In genomic region chr18:3995476-3996102, GRCh38 we compare ENCODE assay signal across 8 cellular contexts.
A peak's percentile ranks its signal among the peaks of the same experiment; 100 is the strongest.
DNase-seq lines count a peak whose midpoint lies in the region; ATAC-seq and TF ChIP-seq lines count a peak whose summit lies in the region.

No MANE protein-coding gene starts in this region.

- H3K27ac ChIP-seq in OCI-LY7 (ENCODE audit: low read depth, low read length, poor library complexity, severe bottlenecking) = no peak overlapping the region

- no peak overlapping the region for H3K4me3 ChIP-seq in AG04449 (ENCODE audit: low read depth, low read length)
- H3K4me3 ChIP-seq in OCI-LY7 (ENCODE audit: low read depth, low read length, poor library complexity, severe bottlenecking) = no peak overlapping the region

- no peaks in the 10 kb centered on the region for H3K79me2 ChIP-seq in OCI-LY7 (ENCODE audit: insufficient read depth, low read depth, low read length)

- H4K20me1 ChIP-seq in OCI-LY7 (ENCODE audit: insufficient read depth, low read length) = no peaks in the 10 kb centered on the region

- no peaks in the 10 kb centered on the region for H3K36me3 ChIP-seq in OCI-LY7 (ENCODE audit: insufficient read depth, low read length)

- intact Hi-C loops in OCI-LY7 (cut with micrococcal nuclease; ENCODE audit: unreplicated experiment) = loop anchor here (1.0 to 5.0 kb wide), 4 partner anchors 80 to 713 kb away; no protein-coding TSS in a partner anchor

- TF ChIP-seq CTCF in AG04449 (IDR thresholded peaks at IDR 0.05; ENCODE audit: insufficient read depth, low read length, missing control alignments) (peak; percentile 72), OCI-LY7 (conservative IDR thresholded peaks at IDR 0.05; ENCODE audit: low read length) (peak; percentile 97)

- H3K9me2 ChIP-seq in OCI-LY7 (ENCODE audit: insufficient read depth, low read length) = no peaks in the 10 kb centered on the region

- H3K4me1 ChIP-seq in OCI-LY7 (ENCODE audit: insufficient read depth, low read length, poor library complexity, severe bottlenecking) = peaks cover 5% of the 10 kb centered on the region

- peak overlapping the region; percentile 20; the same call in 1 of the 2 replicates for H2AFZ ChIP-seq in OCI-LY7 (ENCODE audit: low read length)

- ATAC-seq in GM18519 (IDR thresholded peaks at IDR 0.05; ENCODE audit: low FRiP score, unreplicated experiment) = peak; percentile 68

- CTCF ChIA-PET in AG04449 (lab: Yijun Ruan, JAX) = interaction anchor here (0.6 to 4.6 kb wide), 68 partner anchors 9 to 718 kb away, joined by 3 to 100 read pairs (median 5); no protein-coding TSS in a partner anchor
- CTCF ChIA-PET in OCI-LY7 (lab: Charles Lee; ENCODE audit: unreplicated experiment) = interaction anchor here (0.5 to 2.0 kb wide), 3 partner anchors 47 to 233 kb away, joined by 3 to 21 read pairs (median 3); no protein-coding TSS in a partner anchor

- POLR2A ChIA-PET in AG04449 (lab: Yijun Ruan, JAX) = no interaction called here
- POLR2A ChIA-PET in OCI-LY7 (lab: Charles Lee) = interaction anchor here (0.8 to 1.6 kb wide), 6 partner anchors 10 to 237 kb away, joined by 3 to 10 read pairs (median 4); no protein-coding TSS in a partner anchor

- H3K9me3 ChIP-seq in OCI-LY7 (ENCODE audit: low read length) = no peaks in the 10 kb centered on the region

- H3K4me2 ChIP-seq in OCI-LY7 (ENCODE audit: low read length) = 0 out of 2 replicates have a peak overlapping the region, but pooled peaks have one; percentile 31

- DNase-seq in AG04449 (ENCODE audit: low read depth, low spot score) (no peak), HT-29 (ENCODE audit: low spot score) (peak; percentile 86), OCI-LY7 (ENCODE audit: low spot score) (peak; percentile 85), foreskin melanocyte (peak; percentile 49), pons (ENCODE audit: low spot score) (peak; percentile 67), COLO829 (ENCODE audit: low spot score) (no peak)
- peak; percentile 56 to 68 for DNase-seq in activated T-cell treated with anti-CD3 and anti-CD28 coated beads, Interleukin-2, amount 50 U/mL, for 48 hours

- BruUV-seq in OCI-LY7 (replicated peaks; lab: Mats Ljungman, UMichigan) = no TSS peak

Comparison
In these comparisons a context has a peak if more than half of its experiments do, and no peak if none do; other contexts are left out.
1. DNase-seq: peak in HT-29 (single experiment), OCI-LY7 (single experiment), activated T-cell treated with anti-CD3 and anti-CD28 coated beads, Interleukin-2, amount 50 U/mL, for 48 hours (2 of 2), foreskin melanocyte (single experiment) and pons (single experiment); none in AG04449 (single experiment) and COLO829 (single experiment).